In genomic region chr12:53324113-53324778, GRCh38 we compare ENCODE assay signal across 8 cellular contexts. TPM values are rescaled to one million over a fixed set of nuclear protein-coding genes. Genes with fewer than 3 reads are reported as not detected.
DNase-seq lines count a peak whose midpoint lies in the region; ATAC-seq and TF ChIP-seq lines count a peak whose summit lies in the region.

No MANE protein-coding gene starts in this region.

- ATAC-seq in CD8-positive, alpha-beta T cell: peak; percentile 30

- H3K9me2 ChIP-seq in hepatocyte (replicated peaks; ENCODE audit: insufficient read depth): no peaks in the 10 kb centered on the region

- peak overlapping the region; percentile 91 for H3K4me3 Mint-ChIP-seq in CD8-positive, alpha-beta T cell
- peak overlapping the region; percentile 93 for H3K4me3 Mint-ChIP-seq in activated naive CD4-positive, alpha-beta T cell treated with anti-CD3 and anti-CD28 coated beads for 36 hours

- H3K9me3 Mint-ChIP-seq in CD8-positive, alpha-beta T cell: no peaks in the 10 kb centered on the region
- H3K9me3 Mint-ChIP-seq in activated naive CD4-positive, alpha-beta T cell treated with anti-CD3 and anti-CD28 coated beads for 36 hours: no peaks in the 10 kb centered on the region

- H3K9me3 ChIP-seq in CD8-positive, alpha-beta T cell (ENCODE audit: low read length): no peaks in the 10 kb centered on the region
- H3K9me3 ChIP-seq in HAP-1 (no peaks in the 10 kb centered on the region), hepatocyte (ENCODE audit: low read depth) (no peaks in the 10 kb centered on the region), spleen (no peaks in the 10 kb centered on the region)

- peaks cover 12% of the 10 kb centered on the region for H3K79me2 ChIP-seq in hepatocyte

- H3K27me3 Mint-ChIP-seq in CD8-positive, alpha-beta T cell (ENCODE audit: low read depth): no peaks in the 10 kb centered on the region
- no peaks in the 10 kb centered on the region for H3K27me3 Mint-ChIP-seq in activated naive CD4-positive, alpha-beta T cell treated with anti-CD3 and anti-CD28 coated beads for 36 hours (ENCODE audit: low read depth)

- H3K27me3 ChIP-seq in CD8-positive, alpha-beta T cell (ENCODE audit: insufficient read depth, low read length): no peaks in the 10 kb centered on the region
- no peaks in the 10 kb centered on the region for H3K27me3 ChIP-seq in HAP-1 (ENCODE audit: low read depth)
- H3K27me3 ChIP-seq in hepatocyte: peaks cover 14% of the 10 kb centered on the region
- H3K27me3 ChIP-seq in spleen (replicated peaks in 1 of 7): peaks cover 0 to 25% (median 0%) of the 10 kb centered on the region in 7 donors

- no peaks in the 10 kb centered on the region for H3K36me3 ChIP-seq in CD8-positive, alpha-beta T cell (ENCODE audit: insufficient read depth, low read length)
- H3K36me3 ChIP-seq in HAP-1 (replicated peaks): peaks cover 9% of the 10 kb centered on the region
- no peaks in the 10 kb centered on the region for H3K36me3 ChIP-seq in hepatocyte (replicated peaks; ENCODE audit: insufficient read depth, low read depth)
- H3K36me3 ChIP-seq in spleen: peaks cover 0 to 8% (median 2%) of the 10 kb centered on the region in 6 donors

- POLR2A ChIA-PET in CD8-positive, alpha-beta T cell (lab: Charles Lee): interaction anchor here (1.0 to 5.6 kb wide), 9 partner anchors 22 to 245 kb away, joined by 3 to 58 read pairs (median 5); partner anchors contain the start of genes MYG1, PFDN5, PRR13 and SP1
- POLR2A ChIA-PET in RWPE1 (lab: Yijun Ruan, JAX; ENCODE audit: low non-redundant PET): interaction anchor here (0.5 kb wide), 1 partner anchor 220 kb away, joined by 3 read pairs; no protein-coding TSS in a partner anchor

- H3K27ac ChIP-seq in CD8-positive, alpha-beta T cell (ENCODE audit: low read depth, low read length): peak overlapping the region; percentile 60
- H3K27ac ChIP-seq in RWPE1 (peak overlapping the region; percentile 91), hepatocyte (peak overlapping the region; percentile 97), spleen (peak overlapping the region; percentile 92 to 99 (median 96))

- H3K27ac Mint-ChIP-seq in CD8-positive, alpha-beta T cell: peak overlapping the region; percentile 94
- peak overlapping the region; percentile 97 for H3K27ac Mint-ChIP-seq in activated naive CD4-positive, alpha-beta T cell treated with anti-CD3 and anti-CD28 coated beads for 36 hours

- intact Hi-C loops in CD8-positive, alpha-beta T cell (cut with DNase I, micrococcal nuclease): loop anchor here (1.0 to 10.0 kb wide), 7 partner anchors 21 to 181 kb away; partner anchors contain the start of genes SP1 (in 2 of the 2), NPFF (in 1 of the 2) and TARBP2 (in 1 of the 2)
- intact Hi-C loops in activated naive CD4-positive, alpha-beta T cell treated with anti-CD3 and anti-CD28 coated beads for 36 hours (cut with micrococcal nuclease): loop anchor here (1.0 to 10.0 kb wide), 12 partner anchors 21 to 1661 kb away; partner anchors contain the start of genes ATP5MC2, MYG1, PCBP2 and PFDN5
- intact Hi-C loops in spleen (cut with DNase I; ENCODE audit: low total_unique reads): no loop called here

- no peak for TF ChIP-seq CTCF in CD8-positive, alpha-beta T cell (IDR thresholded peaks at IDR 0.05)
- TF ChIP-seq CTCF in RWPE1 (conservative IDR thresholded peaks at IDR 0.05; ENCODE audit: low read depth): no peak
- TF ChIP-seq CTCF in hepatocyte (IDR thresholded peaks at IDR 0.05; ENCODE audit: poor library complexity): no peak
- TF ChIP-seq CTCF in spleen (IDR thresholded peaks at IDR 0.05 in 8 of 11, conservative IDR thresholded peaks at IDR 0.05 in 3 of 11): no peak

- TF ChIP-seq POLR2A in spleen (IDR thresholded peaks at IDR 0.05): no peak

- H4K20me1 ChIP-seq in hepatocyte (ENCODE audit: insufficient read depth, poor library complexity, severe bottlenecking): no peaks in the 10 kb centered on the region

- H3K4me3 ChIP-seq in CD8-positive, alpha-beta T cell (ENCODE audit: low read depth, low read length): peak overlapping the region; percentile 74
- H3K4me3 ChIP-seq in HAP-1 (peak overlapping the region; percentile 48), hepatocyte (peak overlapping the region; percentile 28), spleen (peak overlapping the region; percentile 55 to 86 (median 62))

- H3K4me1 ChIP-seq in CD8-positive, alpha-beta T cell (ENCODE audit: insufficient read depth, low read length): peaks cover 31% of the 10 kb centered on the region
- H3K4me1 ChIP-seq in HAP-1 (peaks cover 18% of the 10 kb centered on the region), hepatocyte (ENCODE audit: insufficient read depth) (peaks cover 29% of the 10 kb centered on the region), spleen (peaks cover 26 to 67% (median 50%) of the 10 kb centered on the region in 6 donors)

- H3K36me3 Mint-ChIP-seq in CD8-positive, alpha-beta T cell: peaks cover 23% of the 10 kb centered on the region
- H3K36me3 Mint-ChIP-seq in activated naive CD4-positive, alpha-beta T cell treated with anti-CD3 and anti-CD28 coated beads for 36 hours (ENCODE audit: low read depth): peaks cover 4% of the 10 kb centered on the region

- peak in 6 of 7 experiments; percentile 35 to 79 (median 56) for DNase-seq in CD8-positive, alpha-beta T cell
- DNase-seq in HAP-1 (ENCODE audit: low spot score in 2 of 2): peak; percentile 49 to 65
- no peak for DNase-seq in RWPE1 (ENCODE audit: low spot score)
- peak; percentile 72 for DNase-seq in activated naive CD4-positive, alpha-beta T cell treated with anti-CD3 and anti-CD28 coated beads for 36 hours
- no peak for DNase-seq in hepatocyte (ENCODE audit: low spot score)
- peak; percentile 88 for DNase-seq in spleen
- DNase-seq in GOT3 (lab: John Stamatoyannopoulos, UW): no peak
- no peak for DNase-seq in hepatic stellate cell (ENCODE audit: low spot score)

- H3K4me1 Mint-ChIP-seq in CD8-positive, alpha-beta T cell (ENCODE audit: low read depth): peaks cover 38% of the 10 kb centered on the region
- peaks cover 35% of the 10 kb centered on the region for H3K4me1 Mint-ChIP-seq in activated naive CD4-positive, alpha-beta T cell treated with anti-CD3 and anti-CD28 coated beads for 36 hours (ENCODE audit: low read depth)

- 40% methylated on average over 28 of the region's 28 CpGs for WGBS in hepatocyte (ENCODE audit: low lambda C conversion rate, missing lambda C conversion rate)
- 5 to 12% (median 8%) methylated on average over 18 to 28 of the region's 28 CpGs for WGBS in spleen, 5 donors

- peak overlapping the region; percentile 94 for H3K4me2 ChIP-seq in hepatocyte

- in situ Hi-C loops in HAP-1 (cut with MboI; ENCODE audit: low sequenced_read_pairs): loop anchor here (10.0 kb wide), 1 partner anchor 181 kb away; the partner anchor contains the start of genes NPFF and TARBP2

- CTCF ChIA-PET in CD8-positive, alpha-beta T cell (lab: Charles Lee): interaction anchor here (1.0 to 14.3 kb wide), 13 partner anchors 9 to 188 kb away, joined by 3 to 202 read pairs (median 5); partner anchors contain the start of genes MYG1 and PFDN5
- CTCF ChIA-PET in RWPE1 (lab: Yijun Ruan, JAX): interaction anchor here (0.5 to 2.7 kb wide), 7 partner anchors 21 to 310 kb away, joined by 3 to 10 read pairs (median 3); no protein-coding TSS in a partner anchor
- CTCF ChIA-PET in activated naive CD4-positive, alpha-beta T cell treated with anti-CD3 and anti-CD28 coated beads for 36 hours (lab: Charles Lee): interaction anchor here (0.5 to 12.9 kb wide), 20 partner anchors 9 to 184 kb away, joined by 3 to 196 read pairs (median 4); partner anchors contain the start of genes MYG1, PRR13, SP1 and TARBP2

- H2AFZ ChIP-seq in hepatocyte: peak overlapping the region; percentile 81

RNA-seq across cellular contexts. Expression of gene AAAS, which starts 2.8 kb away (rescaled TPM):
- 10 to 100 TPM; 17.0 to 21.5 TPM for total RNA-seq in CD8-positive, alpha-beta T cell
- total RNA-seq in activated naive CD4-positive, alpha-beta T cell treated with anti-CD3 and anti-CD28 coated beads for 36 hours: 10 to 100 TPM; 81.0 to 83.4 TPM
- total RNA-seq in hepatocyte (57.3 and 60.3 TPM in 2 replicates), spleen (10 to 100 TPM; 39.3 to 67.9 (median 49.7) TPM)
- polyA plus RNA-seq in hepatocyte (70.6 and 79.9 TPM in 2 replicates), spleen (10 to 100 TPM; 32.4 to 42.4 (median 33.5) TPM)

RNA-seq across cellular contexts. Expression of gene SP7, which starts 11.9 kb away (rescaled TPM):
- total RNA-seq in CD8-positive, alpha-beta T cell: not detected
- total RNA-seq in activated naive CD4-positive, alpha-beta T cell treated with anti-CD3 and anti-CD28 coated beads for 36 hours: not detected
- total RNA-seq in hepatocyte: 0.20 TPM in 1 of 2 replicates, not detected in the other
- 0.60 TPM in 1 of 2 replicates, not detected in the other for polyA plus RNA-seq in hepatocyte
- total RNA-seq in spleen: not detected
- not detected for polyA plus RNA-seq in spleen

RNA-seq across cellular contexts. Expression of gene MYG1, which starts 24.8 kb away (rescaled TPM):
- total RNA-seq in CD8-positive, alpha-beta T cell: 10 to 100 TPM; 24.2 to 31.4 TPM
- total RNA-seq in activated naive CD4-positive, alpha-beta T cell treated with anti-CD3 and anti-CD28 coated beads for 36 hours: 10 to 100 TPM; 59.6 to 68.4 TPM
- total RNA-seq in hepatocyte: 25.5 and 35.8 TPM in 2 replicates
- 34.6 and 35.9 TPM in 2 replicates for polyA plus RNA-seq in hepatocyte
- 10 to 100 TPM; 31.1 to 53.3 (median 34.9) TPM for total RNA-seq in spleen
- 10 to 100 TPM; 56.6 to 79.2 (median 76.0) TPM for polyA plus RNA-seq in spleen

RNA-seq across cellular contexts. Expression of gene PFDN5, which starts 28.9 kb away (rescaled TPM):
- 100 to 1,000 TPM; 741 to 751 TPM for total RNA-seq in CD8-positive, alpha-beta T cell
- total RNA-seq in activated naive CD4-positive, alpha-beta T cell treated with anti-CD3 and anti-CD28 coated beads for 36 hours: 100 to 1,000 TPM; 376 to 383 TPM
- total RNA-seq in hepatocyte (377 and 379 TPM in 2 replicates), spleen (100 to 1,000 TPM; 399 to 795 (median 497) TPM)
- polyA plus RNA-seq in hepatocyte (415 and 441 TPM in 2 replicates), spleen (1,000 to 10,000 TPM; 1,813 to 2,525 (median 1,837) TPM)

RNA-seq across cellular contexts. Expression of gene SP1, which starts 55.7 kb away (rescaled TPM):
- 10 to 100 TPM; 33.5 to 33.8 TPM for total RNA-seq in CD8-positive, alpha-beta T cell
- total RNA-seq in activated naive CD4-positive, alpha-beta T cell treated with anti-CD3 and anti-CD28 coated beads for 36 hours: 10 to 100 TPM; 87.6 to 91.9 TPM
- total RNA-seq in hepatocyte (48.0 and 53.3 TPM in 2 replicates), spleen (10 to 100 TPM; 75.6 to 92.8 (median 86.1) TPM)
- polyA plus RNA-seq in hepatocyte (11.0 and 12.8 TPM in 2 replicates), spleen (10 to 100 TPM in 1 of 3 donors, 1 to 10 TPM in 2; 9.1 to 13.6 (median 9.9) TPM)

Comparison
In these comparisons a context has a peak if more than half of its experiments do, and no peak if none do; other contexts are left out.
1. DNase-seq: peak in CD8-positive, alpha-beta T cell (6 of 7), HAP-1 (2 of 2), activated naive CD4-positive, alpha-beta T cell treated with anti-CD3 and anti-CD28 coated beads for 36 hours (single experiment) and spleen (single experiment); none in RWPE1 (single experiment), hepatocyte (single experiment), GOT3 (single experiment) and hepatic stellate cell (single experiment).
2. Peak in every context shown above with its lines, with median percentiles within 50 percentile points of each other: H3K27ac ChIP-seq and H3K4me3 ChIP-seq.